In genomic region chr12:88035271-88035906, GRCh38 we compare ENCODE assay signal across 8 cellular contexts. TPM values are rescaled to one million over a fixed set of nuclear protein-coding genes. Genes with fewer than 3 reads are reported as not detected.
DNase-seq lines count a peak whose midpoint lies in the region; ATAC-seq and TF ChIP-seq lines count a peak whose summit lies in the region.

No MANE protein-coding gene starts in this region.

- H3K4me1 ChIP-seq in endodermal cell (ENCODE audit: control insufficient read depth, insufficient read depth, low read length), result no peaks in the 10 kb centered on the region
- peaks cover 6% of the 10 kb centered on the region for H3K4me1 ChIP-seq in mesodermal cell (ENCODE audit: control insufficient read depth, insufficient read depth, low read length, poor library complexity, severe bottlenecking)

- WGBS in endodermal cell (ENCODE audit: insufficient coverage in 1 of 2, insufficient read length in 1 of 2), 2 experiments, result 0 to 1% methylated on average over 17 to 54 of the region's 54 CpGs
- 0% methylated on average over 28 to 36 of the region's 54 CpGs for WGBS in mesodermal cell (ENCODE audit: insufficient coverage in 2 of 2), 2 experiments

- H3K27me3 Mint-ChIP-seq in endodermal cell (ENCODE audit: insufficient read depth), result no peaks in the 10 kb centered on the region

- H3K27ac Mint-ChIP-seq in endodermal cell, result peak overlapping the region; percentile 96

- H3K9me3 Mint-ChIP-seq in endodermal cell, result peaks cover 16% of the 10 kb centered on the region

- ATAC-seq in GM21367 (IDR thresholded peaks at IDR 0.05; ENCODE audit: unreplicated experiment), result peak; percentile 100

- DNase-seq in COR-L47 (lab: John Stamatoyannopoulos, UW) (peak; percentile 77), HT1080 (ENCODE audit: low read depth) (peak; percentile 85), NOMO-1 (lab: John Stamatoyannopoulos, UW; ENCODE audit: unreplicated experiment in 2 of 2) (peak; percentile 77 to 86), endodermal cell (peak; percentile 95)
- DNase-seq in activated CD8-positive, alpha-beta memory T cell treated with anti-CD3 and anti-CD28 coated beads for 48 hours (ENCODE audit: low read depth in 2 of 3, low spot score in 2 of 3), result peak; percentile 62 to 75 (median 73)
- peak; percentile 77 for DNase-seq in stimulated activated CD8-positive, alpha-beta memory T cell treated with anti-CD3 and anti-CD28 coated beads, Interleukin-15, amount 100 ng/mL, for 24 hours (ENCODE audit: low read depth)

- H3K36me3 ChIP-seq in endodermal cell (ENCODE audit: control insufficient read depth, insufficient read depth, low read length), result no peaks in the 10 kb centered on the region
- no peaks in the 10 kb centered on the region for H3K36me3 ChIP-seq in mesodermal cell (ENCODE audit: control insufficient read depth, insufficient read depth, low read length)

- TF ChIP-seq CTCF in endodermal cell (conservative IDR thresholded peaks at IDR 0.05), result no peak

- H3K4me3 ChIP-seq in endodermal cell (ENCODE audit: low read length) (peak overlapping the region; percentile 87), mesodermal cell (ENCODE audit: extremely low read depth, insufficient read depth, low read length, poor library complexity, severe bottlenecking) (peak overlapping the region; percentile 80)

- H3K27ac ChIP-seq in endodermal cell (ENCODE audit: low read depth, low read length) (no peak overlapping the region), mesodermal cell (ENCODE audit: low read depth, low read length, severe bottlenecking) (no peak overlapping the region)

- no peaks in the 10 kb centered on the region for H3K27me3 ChIP-seq in endodermal cell (ENCODE audit: control insufficient read depth, insufficient read depth, low read length, poor library complexity, severe bottlenecking)

- no peaks in the 10 kb centered on the region for H3K36me3 Mint-ChIP-seq in endodermal cell (ENCODE audit: low read depth)

- peaks cover 33% of the 10 kb centered on the region for H3K4me1 Mint-ChIP-seq in endodermal cell

- H3K9me3 ChIP-seq in endodermal cell (ENCODE audit: control insufficient read depth, low read length), result no peaks in the 10 kb centered on the region
- H3K9me3 ChIP-seq in mesodermal cell (ENCODE audit: control insufficient read depth, low read length), result no peaks in the 10 kb centered on the region

- peak overlapping the region; percentile 66 for H3K9ac ChIP-seq in endodermal cell (ENCODE audit: extremely low read depth, low read length, poor library complexity, severe bottlenecking)

- H3K4me3 Mint-ChIP-seq in endodermal cell, result peak overlapping the region; percentile 93

RNA-seq across cellular contexts. Expression of gene C12orf50, which starts 6.2 kb away (rescaled TPM):
- total RNA-seq in HT1080 (2014; rRNA removed; shearing (Covaris generic)), result not detected in 2 replicates
- polyA plus RNA-seq in HT1080 (2015; cell fraction: cytosol; rRNA removed), result 0.10 and 0.20 TPM in 2 replicates
- polyA plus RNA-seq in HT1080 (2015; cell fraction: nucleus; rRNA removed), result not detected in 2 replicates
- under 1 TPM in 1 of 2 donors, not detected in 1; 0.09 TPM for total RNA-seq in endodermal cell
- not detected for polyA plus RNA-seq in endodermal cell (2013, experiment 1 of 2)
- not detected for polyA plus RNA-seq in endodermal cell (2013, experiment 2 of 2)
- not detected for polyA plus RNA-seq in mesodermal cell (2013, experiment 1 of 2)
- not detected for polyA plus RNA-seq in mesodermal cell (2013, experiment 2 of 2)
